13 cellular contexts compared by ENCODE assay signal in the genomic region with DNA sequence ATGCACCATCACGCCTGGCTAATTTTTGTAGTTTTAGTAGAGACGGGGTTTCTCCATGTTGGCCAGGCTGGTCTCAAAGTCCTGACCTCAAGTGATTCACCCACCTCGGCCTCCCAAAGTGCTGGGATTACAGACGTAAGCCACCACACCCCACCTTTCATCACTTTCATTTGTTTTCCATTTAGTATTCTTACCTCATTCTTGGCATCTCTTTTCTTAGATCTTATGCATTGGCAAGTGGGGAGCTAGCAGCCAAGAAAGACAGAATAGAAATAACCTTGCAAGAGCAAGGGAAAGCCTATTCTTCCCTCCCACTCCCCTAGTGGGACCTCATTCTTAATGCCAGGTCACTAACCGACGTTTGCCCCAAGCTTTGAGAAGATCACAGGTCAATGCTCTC. TPM values are rescaled to one million over a fixed set of nuclear protein-coding genes. Genes with fewer than 3 reads are reported as not detected.
"Had no signal": no experiment of that assay in that cellular context is flagged by ENCODE, and none has a peak within 500 bp of the region (broad histone marks: within the 10 kb centered on the region; RNA-seq: fewer than 3 reads in every experiment).

No MANE protein-coding gene starts in this region.

RNA-seq across cellular contexts. Expression of a gene that starts 21.4 kb away (rescaled TPM):
- total RNA-seq: activated CD4-positive, alpha-beta memory T cell treated with anti-CD3 and anti-CD28 coated beads for 36 hours; activated naive CD8-positive, alpha-beta T cell treated with anti-CD3 and anti-CD28 coated beads for 36 hours; epithelial cell of proximal tubule; gastroesophageal sphincter; heart left ventricle; kidney; left lobe of liver; lower lobe of right lung; naive thymus-derived CD4-positive, alpha-beta T cell; pancreas; right lobe of liver; T-helper 17 cell; urinary bladder had no signal
- polyA plus RNA-seq: heart left ventricle; naive thymus-derived CD4-positive, alpha-beta T cell; pancreas; urinary bladder had no signal
